ENCODE assay signal across 1 cellular context in genomic region chr17:41145261-41145660, GRCh38.
TF ChIP-seq lines count a peak whose summit lies in the region.

No MANE protein-coding gene starts in this region.

TF ChIP-seq in HepG2, 621 proteins besides CTCF, POLR2A, EP300 and RAD21:
- TF ChIP-seq HNF1A (IDR thresholded peaks at IDR 0.05; ENCODE audit: low read depth) (no peak), HNF1A (CRISPR knock-in tag; IDR thresholded peaks at IDR 0.05; ENCODE audit: borderline replicate concordance) (no peak), U2AF2 (IDR thresholded peaks at IDR 0.05; ENCODE audit: low read depth, low read length) (peak; percentile 40; the same call in 1 of the 2 replicates), ZBTB21 (CRISPR knock-in tag; IDR thresholded peaks at IDR 0.05) (no peak)
